14 cellular contexts compared by ENCODE assay signal in genomic region chr2:229719926-229720652, GRCh38. TPM values are rescaled to one million over a fixed set of nuclear protein-coding genes. Genes with fewer than 3 reads are reported as not detected.
A peak's percentile ranks its signal among the peaks of the same experiment; 100 is the strongest.
DNase-seq lines count a peak whose midpoint lies in the region; ATAC-seq and TF ChIP-seq lines count a peak whose summit lies in the region.
"Had no signal": no experiment of that assay in that cellular context is flagged by ENCODE, and none has a peak within 500 bp of the region (broad histone marks: within the 10 kb centered on the region; RNA-seq: fewer than 3 reads in every experiment).

No MANE protein-coding gene starts in this region.

- TF ChIP-seq CTCF in HEK293 (tag by site-specific recombination; IDR thresholded peaks at IDR 0.05) (no peak), choroid plexus epithelial cell (conservative IDR thresholded peaks at IDR 0.05; ENCODE audit: low read depth, low read length) (no peak), suprapubic skin (IDR thresholded peaks at IDR 0.05) (no peak)

- H3K4me3 ChIP-seq in HEK293 (ENCODE audit: low read depth, low read length), result no peak overlapping the region
- no peak overlapping the region for H3K4me3 ChIP-seq in choroid plexus epithelial cell (ENCODE audit: low read depth, low read length)
- no peak overlapping the region for H3K4me3 ChIP-seq in mesodermal cell (ENCODE audit: extremely low read depth, insufficient read depth, low read length, poor library complexity, severe bottlenecking)
- no peak overlapping the region for H3K4me3 ChIP-seq in suprapubic skin
- H3K4me3 ChIP-seq: SK-N-MC had no signal

- TF ChIP-seq EP300 in suprapubic skin (IDR thresholded peaks at IDR 0.05), result no peak

- H3K4me1 ChIP-seq in HEK293 (ENCODE audit: control insufficient read depth, insufficient read depth, low read length) (peaks cover under 1% of the 10 kb centered on the region; the same call in 1 of the 2 replicates), mesodermal cell (ENCODE audit: control insufficient read depth, insufficient read depth, low read length, poor library complexity, severe bottlenecking) (peaks cover 1% of the 10 kb centered on the region), suprapubic skin (peaks cover 8% of the 10 kb centered on the region)

- H3K27ac ChIP-seq in HEK293 (ENCODE audit: extremely low read depth, low read depth, low read length), result no peak overlapping the region
- peak overlapping the region; percentile 46 for H3K27ac ChIP-seq in mesodermal cell (ENCODE audit: low read depth, low read length, severe bottlenecking)
- no peak overlapping the region for H3K27ac ChIP-seq in suprapubic skin
- H3K27ac ChIP-seq: SK-N-MC had no signal

- TF ChIP-seq POLR2A in suprapubic skin (IDR thresholded peaks at IDR 0.05), result no peak

- CTCF ChIA-PET in HEK293 (lab: Yijun Ruan, JAX), result no interaction called here

- DNase-seq in SW480 (ENCODE audit: low spot score) (peak; percentile 2), choroid plexus epithelial cell (ENCODE audit: low read depth) (peak; percentile 24), suprapubic skin (ENCODE audit: low spot score in 2 of 2) (no peak), NCI-H526 treated with DMSO at 0.1 percent for 48 hours (lab: John Stamatoyannopoulos, UW) (no peak)
- DNase-seq: C1 segment of cervical spinal cord, NCI-H1048, NCI-H2107, NCI-H446, NCI-H774 had no signal

- ATAC-seq in HG03097 (IDR thresholded peaks at IDR 0.05; ENCODE audit: low FRiP score, unreplicated experiment), result no peak
- ATAC-seq: Right ventricle myocardium inferior had no signal

- no peaks in the 10 kb centered on the region for H3K9me3 ChIP-seq in HEK293 (ENCODE audit: control insufficient read depth, insufficient read depth, low read depth, low read length)
- no peaks in the 10 kb centered on the region for H3K9me3 ChIP-seq in mesodermal cell (ENCODE audit: control insufficient read depth, low read length)
- no peaks in the 10 kb centered on the region for H3K9me3 ChIP-seq in suprapubic skin

- WGBS in mesodermal cell (ENCODE audit: insufficient coverage in 2 of 2), 2 experiments, result 64% methylated on average over 2 of the region's 3 CpGs; no CpG with 5 or more reads in 1 of the 2 experiments
- WGBS in suprapubic skin, result 59% methylated on average over 3 of the region's 3 CpGs

- H3K27me3 ChIP-seq in suprapubic skin, result peaks cover 26% of the 10 kb centered on the region

- POLR2A ChIA-PET in HEK293 (lab: Yijun Ruan, JAX), result no interaction called here

- H3K36me3 ChIP-seq in HEK293 (ENCODE audit: control insufficient read depth in 2 of 2, insufficient read depth in 1 of 2, low read length in 2 of 2) (no peaks in the 10 kb centered on the region), mesodermal cell (ENCODE audit: control insufficient read depth, insufficient read depth, low read length) (no peaks in the 10 kb centered on the region), suprapubic skin (no peaks in the 10 kb centered on the region)

TF ChIP-seq in HEK293, 187 proteins besides CTCF, POLR2A, EP300 and RAD21:
- TF ChIP-seq ZNF623 (tag by site-specific recombination; IDR thresholded peaks at IDR 0.05) (no peak), REPIN1 (tag by site-specific recombination; IDR thresholded peaks at IDR 0.05; ENCODE audit: low read depth) (no peak), ATF2 (tag by site-specific recombination; IDR thresholded peaks at IDR 0.05; ENCODE audit: low read depth) (0 out of 2 replicates have a peak, but pooled peaks have one; percentile 19), ZNF157 (tag by site-specific recombination; IDR thresholded peaks at IDR 0.05) (no peak), ZNF837 (tag by site-specific recombination; IDR thresholded peaks at IDR 0.05) (no peak)

RNA-seq across cellular contexts. Expression of gene DNER, which starts 5.7 kb away (rescaled TPM):
- 7.7 TPM for polyA plus RNA-seq in mesodermal cell (2013, experiment 1 of 2)
- polyA plus RNA-seq in mesodermal cell (2013, experiment 2 of 2), result 6.5 TPM
- 10 to 100 TPM in 3 of 4 donors, 1 to 10 TPM in 1; 8.9 to 29.4 (median 19.5) TPM for total RNA-seq in suprapubic skin

Comparison
In these comparisons a context has a peak if more than half of its experiments do, and no peak if none do; other contexts are left out.
1. DNase-seq: peak in SW480 (single experiment) and choroid plexus epithelial cell (single experiment); none in suprapubic skin (0 of 2) and NCI-H526 treated with DMSO at 0.1 percent for 48 hours (single experiment).